ENCODE assay signal across 17 cellular contexts in genomic region chr2:22600166-22600565, GRCh38.
A peak's percentile ranks its signal among the peaks of the same experiment; 100 is the strongest.
DNase-seq lines count a peak whose midpoint lies in the region; TF ChIP-seq lines count a peak whose summit lies in the region.
"Had no signal": no experiment of that assay in that cellular context is flagged by ENCODE, and none has a peak within 500 bp of the region (broad histone marks: within the 10 kb centered on the region; RNA-seq: fewer than 3 reads in every experiment).

No MANE protein-coding gene starts in this region.

- DNase-seq in H9 (no peak), endodermal cell (peak; percentile 58), iPS DF 6.9 (ENCODE audit: low read depth, low spot score) (peak; percentile 4), NCI-H2081 treated with DMSO at 0.1 percent for 48 hours (lab: John Stamatoyannopoulos, UW) (no peak), DMS114 treated with DMSO at 0.1 percent for 48 hours (lab: John Stamatoyannopoulos, UW; ENCODE audit: unreplicated experiment) (no peak), cortex of kidney (lab: John Stamatoyannopoulos, UW) (no peak)
- no peak for DNase-seq in NK-92 treated with Interleukin-12 subunit alpha and Interleukin-12 subunit beta, amount 100 ng/mL, for 24 hours (lab: John Stamatoyannopoulos, UW)
- DNase-seq: C1 segment of cervical spinal cord; Calu3; CD4-positive, alpha-beta T cell; DMS 273 treated with DMSO at 0.1 percent for 48 hours; DMS79; GOT3; IMR-90 had no signal

- H2BK12ac ChIP-seq in H9 (ENCODE audit: insufficient read length, low read depth, low read length): no peak overlapping the region

- no peak overlapping the region for H4K8ac ChIP-seq in H9 (replicated peaks; ENCODE audit: insufficient read length, low read depth, low read length)

- H3K27me3 Mint-ChIP-seq in H9 (ENCODE audit: low read depth) (no peaks in the 10 kb centered on the region), endodermal cell (ENCODE audit: insufficient read depth) (no peaks in the 10 kb centered on the region)
- H3K27me3 Mint-ChIP-seq: B cell; CD4-positive, alpha-beta T cell had no signal

- H3K27ac ChIP-seq in H9 (ENCODE audit: insufficient read length, low read depth, low read length) (no peak overlapping the region), endodermal cell (ENCODE audit: low read depth, low read length) (no peak overlapping the region), iPS DF 6.9 (ENCODE audit: low read length) (no peak overlapping the region), neural cell (ENCODE audit: low read length) (peak overlapping the region; percentile 64)

- TF ChIP-seq CTCF in H9 (conservative IDR thresholded peaks at IDR 0.05): no peak
- TF ChIP-seq CTCF in endodermal cell (conservative IDR thresholded peaks at IDR 0.05): no peak
- TF ChIP-seq CTCF in neural cell (IDR thresholded peaks at IDR 0.05; ENCODE audit: poor library complexity, severe bottlenecking): no peak

- H3K27me3 ChIP-seq in H9 (ENCODE audit: insufficient read depth, low read length) (no peaks in the 10 kb centered on the region), endodermal cell (ENCODE audit: control insufficient read depth, insufficient read depth, low read length, poor library complexity, severe bottlenecking) (no peaks in the 10 kb centered on the region), iPS DF 6.9 (ENCODE audit: control insufficient read depth, insufficient read depth, low read length) (no peaks in the 10 kb centered on the region), neural cell (ENCODE audit: insufficient read depth, low read depth, low read length) (no peaks in the 10 kb centered on the region)

- H3K9me3 Mint-ChIP-seq in H9: no peaks in the 10 kb centered on the region
- H3K9me3 Mint-ChIP-seq in endodermal cell: no peaks in the 10 kb centered on the region

- no peaks in the 10 kb centered on the region for H3K79me2 ChIP-seq in H9 (ENCODE audit: insufficient read depth, low read length)
- H3K79me2 ChIP-seq in neural cell (replicated peaks; ENCODE audit: insufficient read depth, low read length): no peaks in the 10 kb centered on the region

- H2BK15ac ChIP-seq in H9 (ENCODE audit: low read depth, low read length): no peak overlapping the region

- TF ChIP-seq EP300 in neural cell (conservative IDR thresholded peaks at IDR 0.05; ENCODE audit: poor library complexity, severe bottlenecking): no peak

- no peaks in the 10 kb centered on the region for H3K36me3 ChIP-seq in endodermal cell (ENCODE audit: control insufficient read depth, insufficient read depth, low read length)
- no peaks in the 10 kb centered on the region for H3K36me3 ChIP-seq in iPS DF 6.9 (ENCODE audit: control insufficient read depth, insufficient read depth, low read length)
- no peaks in the 10 kb centered on the region for H3K36me3 ChIP-seq in neural cell (ENCODE audit: insufficient read depth, low read length)

- H3K4me1 ChIP-seq in H9 (ENCODE audit: insufficient read depth, low read length) (no peaks in the 10 kb centered on the region), endodermal cell (ENCODE audit: control insufficient read depth, insufficient read depth, low read length) (no peaks in the 10 kb centered on the region), iPS DF 6.9 (ENCODE audit: control insufficient read depth, insufficient read depth, low read length) (no peaks in the 10 kb centered on the region; the same call in 1 of the 2 replicates)

- H3K14ac ChIP-seq in H9 (ENCODE audit: insufficient read depth, low read length): no peak overlapping the region

- H3K9me3 ChIP-seq in H9 (ENCODE audit: control insufficient read depth, low read depth, low read length) (no peaks in the 10 kb centered on the region), endodermal cell (ENCODE audit: control insufficient read depth, low read length) (no peaks in the 10 kb centered on the region), iPS DF 6.9 (ENCODE audit: control insufficient read depth, insufficient read depth, low read length) (no peaks in the 10 kb centered on the region), neural cell (ENCODE audit: low read length) (no peaks in the 10 kb centered on the region)

- H3F3A ChIP-seq in neural cell (ENCODE audit: insufficient read depth, low read length, poor library complexity, severe bottlenecking): peaks cover 5% of the 10 kb centered on the region

- no peak overlapping the region for H4K91ac ChIP-seq in H9 (ENCODE audit: insufficient read length, low read depth, low read length)

- H2AFZ ChIP-seq in H9 (ENCODE audit: low read length): no peak overlapping the region
- no peak overlapping the region for H2AFZ ChIP-seq in neural cell (ENCODE audit: low read depth, low read length)

- no peak overlapping the region for H3K23ac ChIP-seq in H9 (ENCODE audit: insufficient read length, low read depth, low read length)

- no peak overlapping the region for H3K4ac ChIP-seq in H9 (ENCODE audit: low read depth, low read length)

- no peaks in the 10 kb centered on the region for H3K79me1 ChIP-seq in H9 (ENCODE audit: insufficient read depth, low read depth, low read length, poor library complexity, severe bottlenecking)

- H4K5ac ChIP-seq in H9 (ENCODE audit: insufficient read length, low read depth, low read length): no peak overlapping the region

- no peak overlapping the region for H3K9ac ChIP-seq in H9 (ENCODE audit: extremely low read depth, insufficient read length, low read length)
- no peak overlapping the region for H3K9ac ChIP-seq in endodermal cell (ENCODE audit: extremely low read depth, low read length, poor library complexity, severe bottlenecking)
- no peak overlapping the region for H3K9ac ChIP-seq in neural cell (ENCODE audit: low read length)

- no peaks in the 10 kb centered on the region for H3K23me2 ChIP-seq in H9 (ENCODE audit: insufficient read length, low read depth, low read length, poor library complexity, severe bottlenecking)

- H3K27ac Mint-ChIP-seq in H9: peak overlapping the region in 2 of 3 experiments; percentile 68 to 72; a peak in 4 of 7 replicates
- H3K27ac Mint-ChIP-seq in endodermal cell: no peak overlapping the region
- H3K27ac Mint-ChIP-seq: B cell; CD4-positive, alpha-beta T cell had no signal

- no peaks in the 10 kb centered on the region for H3K9me2 ChIP-seq in neural cell (ENCODE audit: insufficient read depth, low read length)

- H2BK5ac ChIP-seq in H9 (ENCODE audit: insufficient read length, low read length): no peak overlapping the region

- H2BK120ac ChIP-seq in H9 (ENCODE audit: low read depth, low read length, poor library complexity, severe bottlenecking): no peak overlapping the region

- H3K4me2 ChIP-seq in H9 (ENCODE audit: insufficient read depth, insufficient read length, low read length) (no peak overlapping the region), neural cell (ENCODE audit: low read length) (no peak overlapping the region)

- no peak overlapping the region for H2AK5ac ChIP-seq in H9 (ENCODE audit: insufficient read length, low read length)

- no peak overlapping the region for H3K4me3 Mint-ChIP-seq in H9
- no peak overlapping the region for H3K4me3 Mint-ChIP-seq in endodermal cell
- H3K4me3 Mint-ChIP-seq: B cell; CD4-positive, alpha-beta T cell had no signal

- no peak overlapping the region for H3K4me3 ChIP-seq in endodermal cell (ENCODE audit: low read length)
- H3K4me3 ChIP-seq in iPS DF 6.9 (ENCODE audit: low read length): no peak overlapping the region
- no peak overlapping the region for H3K4me3 ChIP-seq in neural cell (ENCODE audit: low read length)
- H3K4me3 ChIP-seq: GM12878 had no signal

- H4K20me1 ChIP-seq in H9 (ENCODE audit: control insufficient read depth, insufficient read depth, insufficient read length) (no peaks in the 10 kb centered on the region), neural cell (ENCODE audit: insufficient read depth) (no peaks in the 10 kb centered on the region)

- H3K36me3 Mint-ChIP-seq in H9 (ENCODE audit: insufficient read depth in 1 of 3, low read depth in 3 of 3) (no peaks in the 10 kb centered on the region), endodermal cell (ENCODE audit: low read depth) (no peaks in the 10 kb centered on the region)

- no peak overlapping the region for H2BK20ac ChIP-seq in H9 (ENCODE audit: low read depth, low read length, poor library complexity, severe bottlenecking)

- H3K4me1 Mint-ChIP-seq in H9: peaks cover 8 to 12% of the 10 kb centered on the region in 2 experiments
- peaks cover 12% of the 10 kb centered on the region for H3K4me1 Mint-ChIP-seq in endodermal cell
- H3K4me1 Mint-ChIP-seq: B cell had no signal

- H3K18ac ChIP-seq in H9 (ENCODE audit: insufficient read length, low read depth, low read length): no peak overlapping the region

- TF ChIP-seq RAD21 in neural cell (conservative IDR thresholded peaks at IDR 0.05): no peak

- WGBS in H9 (ENCODE audit: extremely low coverage, insufficient read length, low lambda C conversion rate): no CpG with 5 or more reads among the region's 2 CpGs
- 71 to 73% methylated on average over 2 of the region's 2 CpGs for WGBS in endodermal cell (ENCODE audit: insufficient coverage in 1 of 2, insufficient read length in 1 of 2), 2 experiments
- WGBS in iPS DF 6.9 (ENCODE audit: insufficient coverage, insufficient read length): no CpG with 5 or more reads among the region's 2 CpGs

- H3K56ac ChIP-seq in H9 (ENCODE audit: insufficient read length, low read depth, low read length): no peak overlapping the region

- H3T11ph ChIP-seq in H9 (ENCODE audit: low read length): no peak overlapping the region

TF ChIP-seq in neural cell, 6 proteins besides CTCF, POLR2A, EP300 and RAD21 (continues in another document):
- no peak for TF ChIP-seq MXI1 (conservative IDR thresholded peaks at IDR 0.05; ENCODE audit: poor library complexity, severe bottlenecking)
- TF ChIP-seq POLR2AphosphoS5 (IDR thresholded peaks at IDR 0.05): no peak
- no peak for TF ChIP-seq SMC3 (conservative IDR thresholded peaks at IDR 0.05; ENCODE audit: poor library complexity)

Comparison
In these comparisons a context has a peak if more than half of its experiments do, and no peak if none do; other contexts are left out.
1. DNase-seq: peak in endodermal cell (single experiment) and iPS DF 6.9 (single experiment); none in H9 (single experiment), NK-92 treated with Interleukin-12 subunit alpha and Interleukin-12 subunit beta, amount 100 ng/mL, for 24 hours (single experiment), NCI-H2081 treated with DMSO at 0.1 percent for 48 hours (single experiment), DMS114 treated with DMSO at 0.1 percent for 48 hours (single experiment) and cortex of kidney (single experiment).